ENCODE assay signal across 8 cellular contexts in the genomic region with DNA sequence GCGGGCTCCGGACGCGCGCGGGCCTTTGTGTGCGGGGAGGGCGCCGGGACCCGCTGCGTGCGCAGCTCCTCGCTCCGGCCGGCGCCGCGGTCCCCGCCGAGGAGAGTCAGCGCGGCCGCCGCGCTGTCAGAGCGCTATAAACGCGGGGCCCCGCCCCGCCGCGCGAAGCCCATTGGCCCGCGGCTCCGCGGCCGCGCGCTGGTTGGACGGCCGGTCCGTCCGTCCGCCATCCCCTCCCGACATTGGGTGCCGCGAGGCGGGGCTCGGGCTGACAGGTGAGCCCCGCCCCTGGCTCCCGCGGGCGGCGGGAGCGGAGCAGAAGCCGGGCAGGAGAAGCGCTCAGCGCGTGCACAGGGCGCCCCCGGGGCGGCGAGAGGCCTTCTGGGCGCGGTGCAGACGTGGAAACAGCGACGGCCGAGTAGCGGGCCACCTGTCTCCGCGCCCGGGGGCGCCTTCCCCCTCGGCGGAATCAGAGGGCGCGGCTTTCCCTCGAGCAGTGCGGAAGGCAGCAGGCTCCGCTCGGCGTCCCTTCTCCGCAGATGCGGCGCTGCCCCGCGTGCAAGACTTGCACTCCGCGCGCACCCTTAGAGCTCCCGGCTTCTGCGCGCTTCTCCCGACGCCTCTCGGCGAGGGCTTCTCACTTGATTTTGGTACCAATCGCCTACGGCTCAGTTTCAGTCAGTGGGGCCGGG. TPM values are rescaled to one million over a fixed set of nuclear protein-coding genes. Genes with fewer than 3 reads are reported as not detected.
DNase-seq lines count a peak whose midpoint lies in the region; ATAC-seq and TF ChIP-seq lines count a peak whose summit lies in the region.

Gene EFNB2, minus strand, starts transcription at position 111 of the 692 bp plus-strand sequence. CDS start 698 bp downstream, outside the sequence.

- TF ChIP-seq EP300 in upper lobe of left lung (IDR thresholded peaks at IDR 0.05), result no peak

- POLR2A ChIA-PET in T-cell (lab: Charles Lee), result interaction anchor here in 1 of 2 donors (0.5 kb wide), 1 partner anchor 8 kb away, joined by 4 read pairs; no protein-coding TSS in a partner anchor

- peak; percentile 31 for TF ChIP-seq CTCF in GM12873 (IDR thresholded peaks at IDR 0.05; ENCODE audit: insufficient read depth, low read depth, low read length, missing control alignments)
- no peak for TF ChIP-seq CTCF in heart right ventricle (IDR thresholded peaks at IDR 0.05)
- peak in 3 of 6 experiments; percentile 10 to 33 (median 14) for TF ChIP-seq CTCF in upper lobe of left lung (IDR thresholded peaks at IDR 0.05)

- CTCF ChIA-PET in T-cell (lab: Charles Lee), result interaction anchor here (0.5 to 2.4 kb wide), 18 partner anchors 10 to 1964 kb away, joined by 3 to 11 read pairs (median 4); partner anchors contain the start of gene ARGLU1 (in 1 of the 2)

- H3K36me3 ChIP-seq in heart right ventricle, result peaks cover 0 to 9% (median 0%) of the 10 kb centered on the region in 9 donors
- peaks cover 0 to 3% (median 0%) of the 10 kb centered on the region in 4 donors for H3K36me3 ChIP-seq in upper lobe of left lung

- H3K27me3 Mint-ChIP-seq in T-cell, result peaks cover 24 to 35% of the 10 kb centered on the region in 2 donors

- peaks cover 0 to 47% (median 21%) of the 10 kb centered on the region in 9 donors for H3K4me1 ChIP-seq in heart right ventricle
- H3K4me1 ChIP-seq in upper lobe of left lung, result peaks cover 8 to 42% (median 12%) of the 10 kb centered on the region in 4 donors

- peak within 1 kb of the TSS; percentile 59 to 87 (median 73) for H3K4me3 ChIP-seq in heart right ventricle
- peak within 1 kb of the TSS; percentile 68 to 99 (median 87) for H3K4me3 ChIP-seq in upper lobe of left lung

- H3K4me3 Mint-ChIP-seq in T-cell, result peak within 1 kb of the TSS; percentile 89 to 90 (median 90)

- H3K36me3 Mint-ChIP-seq in T-cell, result no peaks in the 10 kb centered on the region

- H3K27me3 ChIP-seq in heart right ventricle, result peaks cover 0 to 46% (median 0%) of the 10 kb centered on the region in 7 donors
- H3K27me3 ChIP-seq in upper lobe of left lung, result peaks cover 0 to 11% (median 1%) of the 10 kb centered on the region in 4 donors

- peaks cover 21 to 25% (median 21%) of the 10 kb centered on the region in 3 donors for H3K4me1 Mint-ChIP-seq in T-cell

- no peaks in the 10 kb centered on the region for H3K9me3 ChIP-seq in heart right ventricle
- H3K9me3 ChIP-seq in upper lobe of left lung, result no peaks in the 10 kb centered on the region

- 1% methylated on average over 88 to 102 of the region's 102 CpGs for WGBS in heart right ventricle, 2 donors
- 1% methylated on average over 52 of the region's 102 CpGs; no CpG with 5 or more reads in 1 of the 2 donors for WGBS in upper lobe of left lung, 2 donors

- peak; percentile 96 for ATAC-seq in HG02588 (IDR thresholded peaks at IDR 0.05; ENCODE audit: unreplicated experiment)
- ATAC-seq in T-cell (replicated peaks in 1 of 4), result peak; percentile 91 to 95 (median 92)
- peak; percentile 86 to 96 (median 92) for ATAC-seq in heart right ventricle
- ATAC-seq in upper lobe of left lung (ENCODE audit: low FRiP score in 2 of 2), result peak; percentile 94 to 95

- DNase-seq in NCI-H1092 (lab: John Stamatoyannopoulos, UW) (peak; percentile 94), T-cell (peak; percentile 62 to 87 (median 78)), amniotic epithelial cell (ENCODE audit: low read depth) (peak; percentile 87), heart right ventricle (peak; percentile 88 to 91), posterior vena cava (ENCODE audit: low spot score) (peak; percentile 95), upper lobe of left lung (peak; percentile 93 to 99)

- peak within 1 kb of the TSS; percentile 54 to 92 (median 85) for H3K27ac ChIP-seq in heart right ventricle
- peak within 1 kb of the TSS; percentile 85 to 92 (median 90) for H3K27ac ChIP-seq in upper lobe of left lung

- intact Hi-C loops in heart right ventricle (cut with DNase I) (loop anchor here in 7 of 10 donors (1.0 to 10.0 kb wide), 17 partner anchors 79 to 1963 kb away; no protein-coding TSS in a partner anchor), posterior vena cava (cut with DNase I) (no loop called here)

- no peaks in the 10 kb centered on the region for H3K9me3 Mint-ChIP-seq in T-cell

- peak in 3 of 4 donors; percentile 92 to 97 (median 96) for TF ChIP-seq POLR2A in upper lobe of left lung (IDR thresholded peaks at IDR 0.05)

- peak within 1 kb of the TSS; percentile 18 to 66 for H3K27ac Mint-ChIP-seq in T-cell

RNA-seq across cellular contexts. Expression of gene EFNB2, which starts in this region (rescaled TPM):
- under 1 TPM; 0.18 to 0.47 (median 0.33) TPM for total RNA-seq in T-cell
- total RNA-seq in heart right ventricle, result 10 to 100 TPM in 9 of 10 donors, 1 to 10 TPM in 1; 9.7 to 21.1 (median 14.8) TPM
- polyA plus RNA-seq in heart right ventricle, result 10 to 100 TPM; 11.8 to 14.1 TPM
- total RNA-seq in posterior vena cava, result 10 to 100 TPM; 15.5 to 18.2 TPM
- total RNA-seq in upper lobe of left lung, result 10 to 100 TPM; 23.0 to 45.7 (median 30.9) TPM

Comparison
In these comparisons a context has a peak if more than half of its experiments do, and no peak if none do; other contexts are left out.
1. Peak in every context shown above with its lines: DNase-seq, ATAC-seq, H3K4me3 ChIP-seq and H3K27ac ChIP-seq.
2. RNA of gene EFNB2 (total RNA-seq): 23.0 to 45.7 TPM in upper lobe of left lung, 15.5 to 18.2 TPM in posterior vena cava and 9.7 to 21.1 TPM in heart right ventricle; 0.18 to 0.47 TPM in T-cell; every median in the first group is over 4 times any median in the second.
3. Peak in DNase-seq and ATAC-seq in T-cell; RNA of the gene not detected or under 1 TPM.
4. intact Hi-C loops: an anchor here in heart right ventricle (1.0 to 10.0 kb wide); none called in posterior vena cava.